In genomic region chr1:150210086-150210485, GRCh38 we compare ENCODE assay signal across 17 cellular contexts.
DNase-seq lines count a peak whose midpoint lies in the region; ATAC-seq lines count a peak whose summit lies in the region.
"Had no signal": no experiment of that assay in that cellular context is flagged by ENCODE, and none has a peak within 500 bp of the region (broad histone marks: within the 10 kb centered on the region; RNA-seq: fewer than 3 reads in every experiment).

No MANE protein-coding gene starts in this region.

- peak; percentile 68 for DNase-seq in DMS 273 (lab: John Stamatoyannopoulos, UW; ENCODE audit: unreplicated experiment)
- no peak for DNase-seq in DMS 273 treated with DMSO at 0.1 percent for 48 hours (lab: John Stamatoyannopoulos, UW)
- DNase-seq in NCI-H446 treated with DMSO at 0.1 percent for 48 hours (lab: John Stamatoyannopoulos, UW), result peak; percentile 90
- DNase-seq in cerebellar nuclear complex (lab: John Stamatoyannopoulos, UW), result peak; percentile 32 to 80
- no peak for DNase-seq in NCI-H774 (lab: John Stamatoyannopoulos, UW)
- DNase-seq in inferior parietal cortex (ENCODE audit: extremely low spot score), result no peak
- DNase-seq: AML-193; Caco-2; CD4-positive, alpha-beta T cell; DND-41; EL; GOT3; H7; HFFc6 had no signal

- ATAC-seq in GM21515 (IDR thresholded peaks at IDR 0.05; ENCODE audit: unreplicated experiment), result no peak
- ATAC-seq: A549, HCT116 had no signal

Comparison
In these comparisons a context has a peak if more than half of its experiments do, and no peak if none do; other contexts are left out.
1. DNase-seq: peak in DMS 273 (single experiment), NCI-H446 treated with DMSO at 0.1 percent for 48 hours (single experiment) and cerebellar nuclear complex (2 of 2); none in DMS 273 treated with DMSO at 0.1 percent for 48 hours (single experiment), NCI-H774 (single experiment) and inferior parietal cortex (single experiment).